Comparison of ENCODE assay signal across 1 cellular context in genomic region chr14:52706286-52706685, GRCh38.
TF ChIP-seq lines count a peak whose summit lies in the region.

No MANE protein-coding gene starts in this region.

TF ChIP-seq in WTC11, 78 proteins besides CTCF, POLR2A, EP300 and RAD21 (continued from another document):
- TF ChIP-seq AFF4 (CRISPR knock-in tag; IDR thresholded peaks at IDR 0.05; ENCODE audit: borderline replicate concordance) (no peak), STAT6 (CRISPR knock-in tag; conservative IDR thresholded peaks at IDR 0.05; ENCODE audit: low read depth) (no peak), TEAD1 (CRISPR knock-in tag; IDR thresholded peaks at IDR 0.05) (no peak), ZBTB21 (CRISPR knock-in tag; IDR thresholded peaks at IDR 0.05; ENCODE audit: borderline replicate concordance) (no peak), USF2 (CRISPR knock-in tag; IDR thresholded peaks at IDR 0.05) (no peak), ZMAT4 (CRISPR knock-in tag; IDR thresholded peaks at IDR 0.05) (no peak), MLX (CRISPR knock-in tag; IDR thresholded peaks at IDR 0.05) (no peak)
